8 cellular contexts compared by ENCODE assay signal in genomic region chr22:39545310-39546063, GRCh38. TPM values are rescaled to one million over a fixed set of nuclear protein-coding genes. Genes with fewer than 3 reads are reported as not detected.
A peak's percentile ranks its signal among the peaks of the same experiment; 100 is the strongest.
DNase-seq lines count a peak whose midpoint lies in the region; ATAC-seq, FAIRE-seq and TF ChIP-seq lines count a peak whose summit lies in the region.

No MANE protein-coding gene starts in this region.

- H3K4me3 Mint-ChIP-seq in activated B cell treated with CpG ODN at 0.5 μM for 24 hours, result no peak overlapping the region

- H3K9me3 Mint-ChIP-seq in activated B cell treated with CpG ODN at 0.5 μM for 24 hours, result no peaks in the 10 kb centered on the region

- H3K4me1 Mint-ChIP-seq in activated B cell treated with CpG ODN at 0.5 μM for 24 hours, result peaks cover 4% of the 10 kb centered on the region

- ATAC-seq in activated B cell treated with CpG ODN at 0.5 μM for 24 hours (ENCODE audit: low read depth), result no peak
- no peak for ATAC-seq in GM21381 (IDR thresholded peaks at IDR 0.05; ENCODE audit: unreplicated experiment)
- ATAC-seq in GM18502 (IDR thresholded peaks at IDR 0.05; ENCODE audit: poor library complexity, unreplicated experiment), result no peak

- POLR2A ChIA-PET in activated B cell treated with CpG ODN at 0.5 μM for 24 hours (lab: Charles Lee), result interaction anchor here (0.6 kb wide), 1 partner anchor 782 kb away, joined by 4 read pairs; no protein-coding TSS in a partner anchor

- FAIRE-seq in GM12891 (lab: Jason Lieb, UNC), result no peak

- CTCF ChIA-PET in activated B cell treated with CpG ODN at 0.5 μM for 24 hours (lab: Charles Lee), result interaction anchor here (1.2 to 1.6 kb wide), 2 partner anchors 11 to 479 kb away, joined by 3 to 9 read pairs; no protein-coding TSS in a partner anchor

- no peak overlapping the region for H3K4me3 ChIP-seq in GM12865 (ENCODE audit: low read depth, low read length)

- H3K36me3 Mint-ChIP-seq in activated B cell treated with CpG ODN at 0.5 μM for 24 hours (ENCODE audit: low read depth), result no peaks in the 10 kb centered on the region

- TF ChIP-seq CTCF in GM12865 (IDR thresholded peaks at IDR 0.05; ENCODE audit: insufficient read depth, low read depth, low read length, missing control alignments), result no peak
- TF ChIP-seq CTCF in activated B cell treated with CpG ODN at 0.5 μM for 24 hours (IDR thresholded peaks at IDR 0.05), result no peak

- intact Hi-C loops in activated B cell treated with CpG ODN at 0.5 μM for 24 hours (cut with micrococcal nuclease), result no loop called here

- peaks cover 48% of the 10 kb centered on the region for H3K27me3 Mint-ChIP-seq in activated B cell treated with CpG ODN at 0.5 μM for 24 hours

- DNase-seq in GM12865 (ENCODE audit: low read depth) (peak; percentile 32), activated B cell treated with CpG ODN at 0.5 μM for 24 hours (peak; percentile 39), dermis blood vessel endothelial cell (peak; percentile 59), GM12891 (ENCODE audit: insufficient read length, low spot score) (no peak)
- DNase-seq in stimulated activated CD4-positive, alpha-beta T cell treated with anti-CD3 and anti-CD28 coated beads, Interleukin-15, amount 100 ng/mL, for 1 hour (ENCODE audit: low read depth in 1 of 2, low spot score in 1 of 2), result peak; percentile 42 to 64
- no peak for DNase-seq in NK-92 treated with Interleukin-12 subunit alpha and Interleukin-12 subunit beta, amount 100 ng/mL, for 24 hours (lab: John Stamatoyannopoulos, UW)

- H3K27ac Mint-ChIP-seq in activated B cell treated with CpG ODN at 0.5 μM for 24 hours, result no peak overlapping the region

- no peak for TF ChIP-seq POLR2A in GM12891 (IDR thresholded peaks at IDR 0.05; ENCODE audit: low read depth, low read length)

TF ChIP-seq in GM12891, 5 proteins besides CTCF, POLR2A, EP300 and RAD21:
- TF ChIP-seq TAF1 (IDR thresholded peaks at IDR 0.05; ENCODE audit: low read depth, low read length), result no peak
- TF ChIP-seq PAX5 (IDR thresholded peaks at IDR 0.05; ENCODE audit: insufficient read depth, low read length, severe bottlenecking), result no peak
- TF ChIP-seq POLR2AphosphoS5 (IDR thresholded peaks at IDR 0.05; ENCODE audit: low read depth, low read length), result no peak
- no peak for TF ChIP-seq SPI1 (IDR thresholded peaks at IDR 0.05; ENCODE audit: low read depth, low read length)
- no peak for TF ChIP-seq POU2F2 (IDR thresholded peaks at IDR 0.05; ENCODE audit: low read depth, low read length)
TF ChIP-seq in GM12891: peak in this region for 0.

RNA-seq across cellular contexts. Expression of gene RPS19BP1, which starts 12.9 kb away (rescaled TPM):
- total RNA-seq in activated B cell treated with CpG ODN at 0.5 μM for 24 hours (67.7 and 79.0 TPM in 2 replicates), dermis blood vessel endothelial cell (52.8 and 74.2 TPM in 2 replicates)
- polyA plus RNA-seq in GM12891 (2012; ENCODE audit: low read depth, missing spikeins), result 62.8 TPM

RNA-seq across cellular contexts. Expression of gene CACNA1I, which starts 25.1 kb away (rescaled TPM):
- total RNA-seq in activated B cell treated with CpG ODN at 0.5 μM for 24 hours (not detected in 2 replicates), dermis blood vessel endothelial cell (not detected in 2 replicates)
- not detected for polyA plus RNA-seq in GM12891 (2012; ENCODE audit: low read depth, missing spikeins)

RNA-seq across cellular contexts. Expression of gene ATF4, which starts 25.1 kb away (rescaled TPM):
- total RNA-seq in activated B cell treated with CpG ODN at 0.5 μM for 24 hours (363 and 368 TPM in 2 replicates), dermis blood vessel endothelial cell (150 and 159 TPM in 2 replicates)
- polyA plus RNA-seq in GM12891 (2012; ENCODE audit: low read depth, missing spikeins), result 491 TPM

RNA-seq across cellular contexts. Expression of gene MIEF1, which starts 43.4 kb away (rescaled TPM):
- 38.2 and 41.3 TPM in 2 replicates for total RNA-seq in activated B cell treated with CpG ODN at 0.5 μM for 24 hours
- 19.4 and 26.5 TPM in 2 replicates for total RNA-seq in dermis blood vessel endothelial cell
- 19.6 TPM for polyA plus RNA-seq in GM12891 (2012; ENCODE audit: low read depth, missing spikeins)

Comparison
In these comparisons a context has a peak if more than half of its experiments do, and no peak if none do; other contexts are left out.
1. DNase-seq: peak in GM12865 (single experiment), activated B cell treated with CpG ODN at 0.5 μM for 24 hours (single experiment), dermis blood vessel endothelial cell (single experiment) and stimulated activated CD4-positive, alpha-beta T cell treated with anti-CD3 and anti-CD28 coated beads, Interleukin-15, amount 100 ng/mL, for 1 hour (2 of 2); none in NK-92 treated with Interleukin-12 subunit alpha and Interleukin-12 subunit beta, amount 100 ng/mL, for 24 hours (single experiment) and GM12891 (single experiment).